Comparison of ENCODE assay signal across 8 cellular contexts in genomic region chr9:115593587-115594091, GRCh38.
A peak's percentile ranks its signal among the peaks of the same experiment; 100 is the strongest.
DNase-seq lines count a peak whose midpoint lies in the region; ATAC-seq, FAIRE-seq and TF ChIP-seq lines count a peak whose summit lies in the region.

No MANE protein-coding gene starts in this region.

- H4K20me1 ChIP-seq in OCI-LY3 (ENCODE audit: insufficient read depth, low read length) (no peaks in the 10 kb centered on the region), neural cell (ENCODE audit: insufficient read depth) (no peaks in the 10 kb centered on the region)

- H3K79me2 ChIP-seq in OCI-LY3 (ENCODE audit: low read length) (no peaks in the 10 kb centered on the region), neural cell (replicated peaks; ENCODE audit: insufficient read depth, low read length) (no peaks in the 10 kb centered on the region)

- TF ChIP-seq RAD21 in neural cell (conservative IDR thresholded peaks at IDR 0.05): peak; percentile 96

- H3K9ac ChIP-seq in OCI-LY3 (ENCODE audit: low read length) (no peak overlapping the region), neural cell (ENCODE audit: low read length) (no peak overlapping the region)

- TF ChIP-seq EP300 in neural cell (conservative IDR thresholded peaks at IDR 0.05; ENCODE audit: poor library complexity, severe bottlenecking): no peak

- intact Hi-C loops in lower leg skin (cut with DNase I; ENCODE audit: low total_unique reads): no loop called here

- no peaks in the 10 kb centered on the region for H3K4me1 ChIP-seq in OCI-LY3 (ENCODE audit: low read length)

- no peak overlapping the region for H3K4me3 ChIP-seq in OCI-LY3 (ENCODE audit: low read length)
- no peak overlapping the region for H3K4me3 ChIP-seq in neural cell (ENCODE audit: low read length)
- H3K4me3 ChIP-seq in lower leg skin (ENCODE audit: low read depth, poor library complexity, severe bottlenecking): no peak overlapping the region

- H3K9me3 ChIP-seq in OCI-LY3 (ENCODE audit: insufficient read depth, low read length) (no peaks in the 10 kb centered on the region), neural cell (ENCODE audit: low read length) (no peaks in the 10 kb centered on the region)

- H3K36me3 ChIP-seq in OCI-LY3 (replicated peaks; ENCODE audit: low read depth, low read length) (no peaks in the 10 kb centered on the region), neural cell (ENCODE audit: insufficient read depth, low read length) (no peaks in the 10 kb centered on the region)

- 6 to 10% methylated on average over 4 of the region's 4 CpGs for WGBS in lower leg skin, 2 donors

- no peak overlapping the region for H2AFZ ChIP-seq in OCI-LY3 (ENCODE audit: low read depth, low read length)
- no peak overlapping the region for H2AFZ ChIP-seq in neural cell (ENCODE audit: low read depth, low read length)

- H3F3A ChIP-seq in neural cell (ENCODE audit: insufficient read depth, low read length, poor library complexity, severe bottlenecking): no peaks in the 10 kb centered on the region

- H3K27me3 ChIP-seq in OCI-LY3 (ENCODE audit: low read depth, low read length) (peaks cover 36% of the 10 kb centered on the region), neural cell (ENCODE audit: insufficient read depth, low read depth, low read length) (no peaks in the 10 kb centered on the region)

- DNase-seq in G401 (ENCODE audit: low spot score) (peak; percentile 50), lower leg skin (ENCODE audit: low spot score in 2 of 2) (no peak)
- DNase-seq in activated naive CD4-positive, alpha-beta T cell (lab: John Stamatoyannopoulos, UW): no peak

- peak; percentile 83 for TF ChIP-seq CTCF in OCI-LY3 (IDR thresholded peaks at IDR 0.05; ENCODE audit: low read depth, low read length)
- peak; percentile 93 for TF ChIP-seq CTCF in neural cell (IDR thresholded peaks at IDR 0.05; ENCODE audit: poor library complexity, severe bottlenecking)
- no peak for TF ChIP-seq CTCF in lower leg skin (IDR thresholded peaks at IDR 0.05)

- no peaks in the 10 kb centered on the region for H3K9me2 ChIP-seq in neural cell (ENCODE audit: insufficient read depth, low read length)

- peak; percentile 61 for ATAC-seq in HG02678 (IDR thresholded peaks at IDR 0.05; ENCODE audit: unreplicated experiment)
- no peak for ATAC-seq in HG02981 (IDR thresholded peaks at IDR 0.05; ENCODE audit: unreplicated experiment)

- in situ Hi-C loops in G401 (cut with HindIII; ENCODE audit: low sequenced_read_pairs): no loop called here

- no peak for TF ChIP-seq POLR2A in lower leg skin (IDR thresholded peaks at IDR 0.05)

- no peak overlapping the region for H3K27ac ChIP-seq in OCI-LY3 (ENCODE audit: low read length)
- no peak overlapping the region for H3K27ac ChIP-seq in neural cell (ENCODE audit: low read length)

- FAIRE-seq in endometrium (lab: Jason Lieb, UNC): peak; percentile 91

- no peak overlapping the region for H3K4me2 ChIP-seq in OCI-LY3 (ENCODE audit: low read length)
- no peak overlapping the region for H3K4me2 ChIP-seq in neural cell (ENCODE audit: low read length)

TF ChIP-seq in neural cell, 6 proteins besides CTCF, POLR2A, EP300 and RAD21:
- TF ChIP-seq SMC3 (conservative IDR thresholded peaks at IDR 0.05; ENCODE audit: poor library complexity): peak; percentile 95
- TF ChIP-seq, protein P1, sequence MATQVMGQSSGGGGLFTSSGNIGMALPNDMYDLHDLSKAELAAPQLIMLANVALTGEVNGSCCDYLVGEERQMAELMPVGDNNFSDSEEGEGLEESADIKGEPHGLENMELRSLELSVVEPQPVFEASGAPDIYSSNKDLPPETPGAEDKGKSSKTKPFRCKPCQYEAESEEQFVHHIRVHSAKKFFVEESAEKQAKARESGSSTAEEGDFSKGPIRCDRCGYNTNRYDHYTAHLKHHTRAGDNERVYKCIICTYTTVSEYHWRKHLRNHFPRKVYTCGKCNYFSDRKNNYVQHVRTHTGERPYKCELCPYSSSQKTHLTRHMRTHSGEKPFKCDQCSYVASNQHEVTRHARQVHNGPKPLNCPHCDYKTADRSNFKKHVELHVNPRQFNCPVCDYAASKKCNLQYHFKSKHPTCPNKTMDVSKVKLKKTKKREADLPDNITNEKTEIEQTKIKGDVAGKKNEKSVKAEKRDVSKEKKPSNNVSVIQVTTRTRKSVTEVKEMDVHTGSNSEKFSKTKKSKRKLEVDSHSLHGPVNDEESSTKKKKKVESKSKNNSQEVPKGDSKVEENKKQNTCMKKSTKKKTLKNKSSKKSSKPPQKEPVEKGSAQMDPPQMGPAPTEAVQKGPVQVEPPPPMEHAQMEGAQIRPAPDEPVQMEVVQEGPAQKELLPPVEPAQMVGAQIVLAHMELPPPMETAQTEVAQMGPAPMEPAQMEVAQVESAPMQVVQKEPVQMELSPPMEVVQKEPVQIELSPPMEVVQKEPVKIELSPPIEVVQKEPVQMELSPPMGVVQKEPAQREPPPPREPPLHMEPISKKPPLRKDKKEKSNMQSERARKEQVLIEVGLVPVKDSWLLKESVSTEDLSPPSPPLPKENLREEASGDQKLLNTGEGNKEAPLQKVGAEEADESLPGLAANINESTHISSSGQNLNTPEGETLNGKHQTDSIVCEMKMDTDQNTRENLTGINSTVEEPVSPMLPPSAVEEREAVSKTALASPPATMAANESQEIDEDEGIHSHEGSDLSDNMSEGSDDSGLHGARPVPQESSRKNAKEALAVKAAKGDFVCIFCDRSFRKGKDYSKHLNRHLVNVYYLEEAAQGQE (IDR thresholded peaks at IDR 0.05; ENCODE audit: borderline replicate concordance): no peak

Comparison
In these comparisons a context has a peak if more than half of its experiments do, and no peak if none do; other contexts are left out.
1. CTCF ChIP-seq: peak in OCI-LY3 (single experiment) and neural cell (single experiment); none in lower leg skin (0 of 3).